ENCODE assay signal across 21 cellular contexts in the genomic region with DNA sequence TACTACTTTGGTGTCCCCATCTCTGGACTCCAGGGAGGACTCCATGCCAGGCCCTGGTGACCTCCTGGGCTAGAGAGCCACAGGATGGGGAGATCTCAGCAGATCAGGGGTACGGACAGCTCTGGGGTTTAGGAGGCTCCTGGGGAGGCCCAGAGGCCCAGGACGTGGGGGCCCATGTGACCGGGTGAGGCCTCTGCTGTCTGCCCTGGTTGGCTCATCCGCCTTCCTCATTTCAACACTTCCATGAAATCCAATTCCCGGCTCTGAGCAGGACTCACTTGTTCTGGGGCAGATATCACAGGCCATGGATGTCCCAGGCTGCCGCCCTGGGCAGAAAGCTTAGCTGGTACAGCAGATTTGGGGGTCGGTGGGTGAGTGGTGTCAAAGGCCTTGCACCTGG. TPM values are rescaled to one million over a fixed set of nuclear protein-coding genes. Genes with fewer than 3 reads are reported as not detected.
"Had no signal": no experiment of that assay in that cellular context is flagged by ENCODE, and none has a peak within 500 bp of the region (broad histone marks: within the 10 kb centered on the region; RNA-seq: fewer than 3 reads in every experiment).

No MANE protein-coding gene starts in this region.

- H3K27me3 ChIP-seq: heart right ventricle, right lobe of liver, transverse colon, uterus had no signal

- H3K36me3 ChIP-seq: right lobe of liver, transverse colon, uterus had no signal

- H3K27ac ChIP-seq: right lobe of liver, transverse colon, uterus had no signal

- ATAC-seq: activated CD4-positive, alpha-beta T cell treated with anti-CD3 and anti-CD28 coated beads for 36 hours; heart right ventricle; naive thymus-derived CD8-positive, alpha-beta T cell; right lobe of liver; stimulated activated memory B cell treated with anti-CD40 and anti-IgM and Interleukin-4, amounts not matched to agents 10 μg/mL and 1 μg/mL and 100 μg/mL, for 72 hours; WTC11 had no signal

- DNase-seq: activated CD4-positive, alpha-beta memory T cell treated with anti-CD3 and anti-CD28 coated beads for 36 hours; activated CD4-positive, alpha-beta T cell treated with anti-CD3 and anti-CD28 coated beads for 36 hours; activated gamma-delta T cell treated with Interleukin-2 at 50 U/mL for 16 hours; aorta; effector CD8-positive, alpha-beta T cell; foreskin fibroblast; heart right ventricle; kidney; naive thymus-derived CD8-positive, alpha-beta T cell; occipital lobe; posterior cingulate gyrus; right lobe of liver; stimulated activated CD4-positive, alpha-beta T cell treated with anti-CD3 and anti-CD28 coated beads, Interleukin-15, amount 100 ng/mL, for 24 hours; T-helper 1 cell; T-helper 9 cell; transverse colon; uterus had no signal

- H3K4me1 ChIP-seq: uterus had no signal

- H3K4me3 ChIP-seq: right lobe of liver, transverse colon, uterus had no signal

- H3K9me3 ChIP-seq: heart right ventricle, right lobe of liver, transverse colon, uterus had no signal

RNA-seq across cellular contexts. Expression of gene PRAM1, which starts 1.1 kb away (rescaled TPM):
- total RNA-seq: fibroblast of lung, lung microvascular endothelial cell, occipital lobe had no signal
- polyA plus RNA-seq: fibroblast of lung had no signal
